ENCODE assay signal across 1 cellular context in genomic region chr10:125115409-125115808, GRCh38.
TF ChIP-seq lines count a peak whose summit lies in the region.

No MANE protein-coding gene starts in this region.

TF ChIP-seq in WTC11, 78 proteins besides CTCF, POLR2A, EP300 and RAD21 (continued from another document):
- TF ChIP-seq STAT6 (CRISPR knock-in tag; conservative IDR thresholded peaks at IDR 0.05; ENCODE audit: low read depth), result no peak
TF ChIP-seq in WTC11: peak in this region for 0.
